Comparison of ENCODE assay signal across 1 cellular context in the genomic region with DNA sequence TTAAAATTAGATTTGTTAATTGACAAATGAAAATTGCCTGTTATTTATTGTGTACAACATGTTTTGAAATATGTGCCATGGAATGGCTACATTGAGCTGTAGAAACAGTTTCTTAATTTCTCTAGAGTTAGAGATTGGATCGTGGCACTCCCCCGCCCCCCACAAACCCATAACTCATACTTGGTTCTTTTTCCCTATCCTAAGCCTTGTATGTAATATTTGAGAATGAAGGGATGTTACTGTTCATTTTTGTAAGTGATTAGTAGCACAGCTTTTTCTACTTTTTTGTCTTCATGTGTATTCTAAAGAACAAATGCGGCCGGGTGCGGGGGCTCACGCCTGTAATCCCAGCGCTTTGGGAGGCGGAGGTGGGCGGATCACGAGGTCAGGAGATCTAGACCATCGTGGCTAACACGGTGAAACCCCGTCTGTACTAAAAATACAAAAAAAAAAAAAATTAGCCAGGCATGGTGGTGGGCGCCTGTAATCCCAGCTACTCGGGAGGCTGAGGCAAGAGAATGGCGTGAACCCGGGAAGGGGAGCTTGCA.
TF ChIP-seq lines count a peak whose summit lies in the region.

No MANE protein-coding gene starts in this region.

TF ChIP-seq in K562, 482 proteins besides CTCF, POLR2A, EP300 and RAD21:
- TF ChIP-seq, protein P1, sequence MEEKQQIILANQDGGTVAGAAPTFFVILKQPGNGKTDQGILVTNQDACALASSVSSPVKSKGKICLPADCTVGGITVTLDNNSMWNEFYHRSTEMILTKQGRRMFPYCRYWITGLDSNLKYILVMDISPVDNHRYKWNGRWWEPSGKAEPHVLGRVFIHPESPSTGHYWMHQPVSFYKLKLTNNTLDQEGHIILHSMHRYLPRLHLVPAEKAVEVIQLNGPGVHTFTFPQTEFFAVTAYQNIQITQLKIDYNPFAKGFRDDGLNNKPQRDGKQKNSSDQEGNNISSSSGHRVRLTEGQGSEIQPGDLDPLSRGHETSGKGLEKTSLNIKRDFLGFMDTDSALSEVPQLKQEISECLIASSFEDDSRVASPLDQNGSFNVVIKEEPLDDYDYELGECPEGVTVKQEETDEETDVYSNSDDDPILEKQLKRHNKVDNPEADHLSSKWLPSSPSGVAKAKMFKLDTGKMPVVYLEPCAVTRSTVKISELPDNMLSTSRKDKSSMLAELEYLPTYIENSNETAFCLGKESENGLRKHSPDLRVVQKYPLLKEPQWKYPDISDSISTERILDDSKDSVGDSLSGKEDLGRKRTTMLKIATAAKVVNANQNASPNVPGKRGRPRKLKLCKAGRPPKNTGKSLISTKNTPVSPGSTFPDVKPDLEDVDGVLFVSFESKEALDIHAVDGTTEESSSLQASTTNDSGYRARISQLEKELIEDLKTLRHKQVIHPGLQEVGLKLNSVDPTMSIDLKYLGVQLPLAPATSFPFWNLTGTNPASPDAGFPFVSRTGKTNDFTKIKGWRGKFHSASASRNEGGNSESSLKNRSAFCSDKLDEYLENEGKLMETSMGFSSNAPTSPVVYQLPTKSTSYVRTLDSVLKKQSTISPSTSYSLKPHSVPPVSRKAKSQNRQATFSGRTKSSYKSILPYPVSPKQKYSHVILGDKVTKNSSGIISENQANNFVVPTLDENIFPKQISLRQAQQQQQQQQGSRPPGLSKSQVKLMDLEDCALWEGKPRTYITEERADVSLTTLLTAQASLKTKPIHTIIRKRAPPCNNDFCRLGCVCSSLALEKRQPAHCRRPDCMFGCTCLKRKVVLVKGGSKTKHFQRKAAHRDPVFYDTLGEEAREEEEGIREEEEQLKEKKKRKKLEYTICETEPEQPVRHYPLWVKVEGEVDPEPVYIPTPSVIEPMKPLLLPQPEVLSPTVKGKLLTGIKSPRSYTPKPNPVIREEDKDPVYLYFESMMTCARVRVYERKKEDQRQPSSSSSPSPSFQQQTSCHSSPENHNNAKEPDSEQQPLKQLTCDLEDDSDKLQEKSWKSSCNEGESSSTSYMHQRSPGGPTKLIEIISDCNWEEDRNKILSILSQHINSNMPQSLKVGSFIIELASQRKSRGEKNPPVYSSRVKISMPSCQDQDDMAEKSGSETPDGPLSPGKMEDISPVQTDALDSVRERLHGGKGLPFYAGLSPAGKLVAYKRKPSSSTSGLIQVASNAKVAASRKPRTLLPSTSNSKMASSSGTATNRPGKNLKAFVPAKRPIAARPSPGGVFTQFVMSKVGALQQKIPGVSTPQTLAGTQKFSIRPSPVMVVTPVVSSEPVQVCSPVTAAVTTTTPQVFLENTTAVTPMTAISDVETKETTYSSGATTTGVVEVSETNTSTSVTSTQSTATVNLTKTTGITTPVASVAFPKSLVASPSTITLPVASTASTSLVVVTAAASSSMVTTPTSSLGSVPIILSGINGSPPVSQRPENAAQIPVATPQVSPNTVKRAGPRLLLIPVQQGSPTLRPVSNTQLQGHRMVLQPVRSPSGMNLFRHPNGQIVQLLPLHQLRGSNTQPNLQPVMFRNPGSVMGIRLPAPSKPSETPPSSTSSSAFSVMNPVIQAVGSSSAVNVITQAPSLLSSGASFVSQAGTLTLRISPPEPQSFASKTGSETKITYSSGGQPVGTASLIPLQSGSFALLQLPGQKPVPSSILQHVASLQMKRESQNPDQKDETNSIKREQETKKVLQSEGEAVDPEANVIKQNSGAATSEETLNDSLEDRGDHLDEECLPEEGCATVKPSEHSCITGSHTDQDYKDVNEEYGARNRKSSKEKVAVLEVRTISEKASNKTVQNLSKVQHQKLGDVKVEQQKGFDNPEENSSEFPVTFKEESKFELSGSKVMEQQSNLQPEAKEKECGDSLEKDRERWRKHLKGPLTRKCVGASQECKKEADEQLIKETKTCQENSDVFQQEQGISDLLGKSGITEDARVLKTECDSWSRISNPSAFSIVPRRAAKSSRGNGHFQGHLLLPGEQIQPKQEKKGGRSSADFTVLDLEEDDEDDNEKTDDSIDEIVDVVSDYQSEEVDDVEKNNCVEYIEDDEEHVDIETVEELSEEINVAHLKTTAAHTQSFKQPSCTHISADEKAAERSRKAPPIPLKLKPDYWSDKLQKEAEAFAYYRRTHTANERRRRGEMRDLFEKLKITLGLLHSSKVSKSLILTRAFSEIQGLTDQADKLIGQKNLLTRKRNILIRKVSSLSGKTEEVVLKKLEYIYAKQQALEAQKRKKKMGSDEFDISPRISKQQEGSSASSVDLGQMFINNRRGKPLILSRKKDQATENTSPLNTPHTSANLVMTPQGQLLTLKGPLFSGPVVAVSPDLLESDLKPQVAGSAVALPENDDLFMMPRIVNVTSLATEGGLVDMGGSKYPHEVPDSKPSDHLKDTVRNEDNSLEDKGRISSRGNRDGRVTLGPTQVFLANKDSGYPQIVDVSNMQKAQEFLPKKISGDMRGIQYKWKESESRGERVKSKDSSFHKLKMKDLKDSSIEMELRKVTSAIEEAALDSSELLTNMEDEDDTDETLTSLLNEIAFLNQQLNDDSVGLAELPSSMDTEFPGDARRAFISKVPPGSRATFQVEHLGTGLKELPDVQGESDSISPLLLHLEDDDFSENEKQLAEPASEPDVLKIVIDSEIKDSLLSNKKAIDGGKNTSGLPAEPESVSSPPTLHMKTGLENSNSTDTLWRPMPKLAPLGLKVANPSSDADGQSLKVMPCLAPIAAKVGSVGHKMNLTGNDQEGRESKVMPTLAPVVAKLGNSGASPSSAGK (IDR thresholded peaks at IDR 0.05), result 0 out of 2 replicates have a peak, but pooled peaks have one; percentile 24
- TF ChIP-seq HLTF (IDR thresholded peaks at IDR 0.05) (0 out of 2 replicates have a peak, but pooled peaks have one; percentile 30), EGR1 (conservative IDR thresholded peaks at IDR 0.05) (peak; percentile 94), BCOR (IDR thresholded peaks at IDR 0.05) (0 out of 2 replicates have a peak, but pooled peaks have one; percentile 9), L3MBTL2 (IDR thresholded peaks at IDR 0.05) (0 out of 2 replicates have a peak, but pooled peaks have one; percentile 11), EP400 (IDR thresholded peaks at IDR 0.05) (peak; percentile 11; the same call in 1 of the 2 replicates), DPF2 (IDR thresholded peaks at IDR 0.05) (peak; percentile 59), MEIS2 (IDR thresholded peaks at IDR 0.05; ENCODE audit: partially characterized antibody) (peak; percentile 54), LARP7 (IDR thresholded peaks at IDR 0.05) (0 out of 2 replicates have a peak, but pooled peaks have one; percentile 45), RB1 (IDR thresholded peaks at IDR 0.05; ENCODE audit: low read depth) (0 out of 2 replicates have a peak, but pooled peaks have one; percentile 22), SMAD4 (CRISPR knock-in tag; conservative IDR thresholded peaks at IDR 0.05) (0 out of 2 replicates have a peak, but pooled peaks have one; percentile 19), PHF21A (IDR thresholded peaks at IDR 0.05; ENCODE audit: borderline replicate concordance, low read depth) (0 out of 2 replicates have a peak, but pooled peaks have one; percentile 38), HDAC2 (IDR thresholded peaks at IDR 0.05) (0 out of 2 replicates have a peak, but pooled peaks have one; percentile 17)
